8 cellular contexts compared by ENCODE assay signal in the genomic region with DNA sequence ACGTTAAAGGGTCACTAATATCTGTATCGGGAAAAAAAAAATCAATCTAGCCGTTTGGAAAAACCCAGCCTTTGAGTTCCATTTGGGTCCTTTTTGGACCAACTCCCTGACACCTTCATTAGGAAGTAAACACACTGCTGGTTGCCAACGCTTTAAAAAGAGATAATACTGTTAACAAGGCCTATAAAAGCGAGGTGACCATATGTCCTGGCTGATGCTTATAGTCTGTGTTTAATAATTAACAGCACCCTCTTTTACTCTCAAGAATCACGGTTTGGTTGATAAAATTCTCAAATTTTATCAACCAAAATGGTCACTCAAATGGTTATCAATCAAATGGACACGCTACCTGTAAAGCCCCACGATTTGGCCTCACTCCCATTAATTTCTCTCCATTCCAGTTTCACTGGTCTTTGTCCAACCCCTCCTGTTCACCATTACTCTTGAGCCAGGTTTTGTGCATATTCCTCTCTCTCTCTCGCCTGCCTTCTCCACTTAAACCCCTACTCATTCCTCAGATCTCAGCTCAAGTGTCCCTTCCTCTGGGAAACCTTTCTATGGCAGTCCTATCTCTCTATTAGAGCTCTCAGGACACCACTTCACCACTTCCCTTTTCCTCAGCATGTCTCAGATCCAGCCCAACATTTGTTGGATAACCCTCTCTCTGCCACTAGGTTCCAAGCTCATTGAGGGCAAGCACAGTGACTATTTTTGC. TPM values are rescaled to one million over a fixed set of nuclear protein-coding genes. Genes with fewer than 3 reads are reported as not detected.
DNase-seq lines count a peak whose midpoint lies in the region; ATAC-seq and TF ChIP-seq lines count a peak whose summit lies in the region.

No MANE protein-coding gene starts in this region.

- DNase-seq in SIG-M5 treated with dmso at 0.1 percent for 504 hours (lab: John Stamatoyannopoulos, UW; ENCODE audit: unreplicated experiment) (peak; percentile 53), SIG-M5 (lab: John Stamatoyannopoulos, UW) (no peak), RWPE2 (ENCODE audit: low spot score) (no peak), Right ventricle myocardium superior (no peak), NCI-H2107 (lab: John Stamatoyannopoulos, UW) (no peak)
- DNase-seq in activated effector memory CD4-positive, alpha-beta T cell treated with Interleukin-2 at 50 U/mL for 16 hours, result no peak

- no peaks in the 10 kb centered on the region for H3K27me3 ChIP-seq in RWPE2 (ENCODE audit: insufficient read depth, poor library complexity, severe bottlenecking)

- no peak for TF ChIP-seq CTCF in RWPE2 (IDR thresholded peaks at IDR 0.05; ENCODE audit: poor library complexity, severe bottlenecking)

- peaks cover 17% of the 10 kb centered on the region for H3K36me3 ChIP-seq in RWPE2 (ENCODE audit: low read depth)

- H3K27me3 Mint-ChIP-seq in stimulated activated memory B cell treated with anti-CD40 and anti-IgM and Interleukin-4, amounts not matched to agents 10 μg/mL and 1 μg/mL and 100 μg/mL, for 72 hours, result no peaks in the 10 kb centered on the region

- H3K4me1 ChIP-seq in RWPE2 (ENCODE audit: insufficient read depth, poor library complexity, severe bottlenecking), result peaks cover 86% of the 10 kb centered on the region

- peaks cover 84% of the 10 kb centered on the region for H3K4me1 Mint-ChIP-seq in stimulated activated memory B cell treated with anti-CD40 and anti-IgM and Interleukin-4, amounts not matched to agents 10 μg/mL and 1 μg/mL and 100 μg/mL, for 72 hours

- peaks cover 57% of the 10 kb centered on the region for H3K36me3 Mint-ChIP-seq in stimulated activated memory B cell treated with anti-CD40 and anti-IgM and Interleukin-4, amounts not matched to agents 10 μg/mL and 1 μg/mL and 100 μg/mL, for 72 hours

- peak overlapping the region; percentile 95 for H3K4me3 Mint-ChIP-seq in stimulated activated memory B cell treated with anti-CD40 and anti-IgM and Interleukin-4, amounts not matched to agents 10 μg/mL and 1 μg/mL and 100 μg/mL, for 72 hours

- intact Hi-C loops in Right ventricle myocardium superior (cut with DNase I), result loop anchor here (5.0 kb wide), 1 partner anchor 59 kb away; no protein-coding TSS in a partner anchor

- H3K27ac ChIP-seq in RWPE2 (ENCODE audit: poor library complexity, severe bottlenecking), result peak overlapping the region; percentile 95

- peak overlapping the region; percentile 23 for H3K27ac Mint-ChIP-seq in stimulated activated memory B cell treated with anti-CD40 and anti-IgM and Interleukin-4, amounts not matched to agents 10 μg/mL and 1 μg/mL and 100 μg/mL, for 72 hours

- no peak overlapping the region for H3K4me3 ChIP-seq in RWPE2 (ENCODE audit: severe bottlenecking)

- H3K9me3 ChIP-seq in RWPE2 (ENCODE audit: severe bottlenecking), result no peaks in the 10 kb centered on the region

- ATAC-seq in RWPE2 (ENCODE audit: low read depth) (no peak), Right ventricle myocardium superior (ENCODE audit: poor library complexity) (peak; percentile 44), HG02678 (IDR thresholded peaks at IDR 0.05; ENCODE audit: unreplicated experiment) (no peak)
- no peak for ATAC-seq in stimulated activated memory B cell treated with anti-CD40 and anti-IgM and Interleukin-4, amounts not matched to agents 10 μg/mL and 1 μg/mL and 100 μg/mL, for 72 hours

- peaks cover 3% of the 10 kb centered on the region for H3K9me3 Mint-ChIP-seq in stimulated activated memory B cell treated with anti-CD40 and anti-IgM and Interleukin-4, amounts not matched to agents 10 μg/mL and 1 μg/mL and 100 μg/mL, for 72 hours

RNA-seq across cellular contexts. Expression of a gene that starts 9.5 kb away (rescaled TPM):
- total RNA-seq in Right ventricle myocardium superior, result 74.1 TPM
